ENCODE assay signal across 13 cellular contexts in genomic region chr5:40401281-40401680, GRCh38.
A peak's percentile ranks its signal among the peaks of the same experiment; 100 is the strongest.
DNase-seq lines count a peak whose midpoint lies in the region; ATAC-seq and TF ChIP-seq lines count a peak whose summit lies in the region.
"Had no signal": no experiment of that assay in that cellular context is flagged by ENCODE, and none has a peak within 500 bp of the region (broad histone marks: within the 10 kb centered on the region; RNA-seq: fewer than 3 reads in every experiment).

No MANE protein-coding gene starts in this region.

- H3K9me3 Mint-ChIP-seq in MCF 10A (ENCODE audit: unreplicated experiment) = no peaks in the 10 kb centered on the region
- peaks cover 5% of the 10 kb centered on the region for H3K9me3 Mint-ChIP-seq in activated T-helper 1 cell treated with anti-CD3 and anti-CD28 coated beads, Interleukin-12 subunit alpha, Interleukin-12 subunit beta, Interleukin-2, Interleukin-4 antibody, amounts not matched to agents 30 ng/mL and 10 ng/mL and 1 ng/mL, durations not matched to agents 14 hours and 24 hours and 36 hours
- H3K9me3 Mint-ChIP-seq in stimulated activated memory B cell treated with anti-CD40 and anti-IgM and Interleukin-4, amounts not matched to agents 10 μg/mL and 1 μg/mL and 100 μg/mL, for 72 hours = peaks cover 2% of the 10 kb centered on the region
- H3K9me3 Mint-ChIP-seq: brain had no signal

- peaks cover 8% of the 10 kb centered on the region for H3K36me3 Mint-ChIP-seq in MCF 10A (ENCODE audit: insufficient read depth, unreplicated experiment)
- peaks cover 2% of the 10 kb centered on the region for H3K36me3 Mint-ChIP-seq in activated T-helper 1 cell treated with anti-CD3 and anti-CD28 coated beads, Interleukin-12 subunit alpha, Interleukin-12 subunit beta, Interleukin-2, Interleukin-4 antibody, amounts not matched to agents 30 ng/mL and 10 ng/mL and 1 ng/mL, durations not matched to agents 14 hours and 24 hours and 36 hours (ENCODE audit: low read depth)
- H3K36me3 Mint-ChIP-seq in stimulated activated memory B cell treated with anti-CD40 and anti-IgM and Interleukin-4, amounts not matched to agents 10 μg/mL and 1 μg/mL and 100 μg/mL, for 72 hours = no peaks in the 10 kb centered on the region
- H3K36me3 Mint-ChIP-seq: brain had no signal

- CTCF ChIA-PET in MCF 10A (lab: Yijun Ruan, JAX) = interaction anchor here (1.0 kb wide), 2 partner anchors 10 to 245 kb away, joined by 3 to 6 read pairs; no protein-coding TSS in a partner anchor

- H3K9me3 ChIP-seq in breast epithelium (no peaks in the 10 kb centered on the region), uterus (no peaks in the 10 kb centered on the region)
- H3K9me3 ChIP-seq: heart left ventricle had no signal

- POLR2A ChIA-PET in MCF 10A (lab: Yijun Ruan, JAX) = interaction anchor here (0.7 to 1.7 kb wide), 4 partner anchors 10 to 197 kb away, joined by 3 to 6 read pairs (median 4); no protein-coding TSS in a partner anchor

- intact Hi-C loops in MCF 10A (cut with micrococcal nuclease) (no loop called here), breast epithelium (cut with DNase I; ENCODE audit: low total_unique reads) (loop anchor here (5.0 kb wide), 1 partner anchor 261 kb away; no protein-coding TSS in a partner anchor), uterus (cut with DNase I; ENCODE audit: low total_unique reads) (no loop called here)
- intact Hi-C loops in activated T-helper 1 cell treated with anti-CD3 and anti-CD28 coated beads, Interleukin-12 subunit alpha, Interleukin-12 subunit beta, Interleukin-2, Interleukin-4 antibody, amounts not matched to agents 30 ng/mL and 10 ng/mL and 1 ng/mL, durations not matched to agents 14 hours and 24 hours and 36 hours (cut with micrococcal nuclease) = loop anchor here (10.0 kb wide), 1 partner anchor 354 kb away; the partner anchor contains the start of gene TTC33

- no peaks in the 10 kb centered on the region for H3K27me3 Mint-ChIP-seq in MCF 10A (ENCODE audit: insufficient read depth, unreplicated experiment)
- H3K27me3 Mint-ChIP-seq in activated T-helper 1 cell treated with anti-CD3 and anti-CD28 coated beads, Interleukin-12 subunit alpha, Interleukin-12 subunit beta, Interleukin-2, Interleukin-4 antibody, amounts not matched to agents 30 ng/mL and 10 ng/mL and 1 ng/mL, durations not matched to agents 14 hours and 24 hours and 36 hours (ENCODE audit: insufficient read depth) = no peaks in the 10 kb centered on the region
- H3K27me3 Mint-ChIP-seq in stimulated activated memory B cell treated with anti-CD40 and anti-IgM and Interleukin-4, amounts not matched to agents 10 μg/mL and 1 μg/mL and 100 μg/mL, for 72 hours = no peaks in the 10 kb centered on the region
- H3K27me3 Mint-ChIP-seq: brain had no signal

- DNase-seq in MCF 10A (ENCODE audit: unreplicated experiment) (peak; percentile 21), breast epithelium (ENCODE audit: low spot score in 2 of 2) (no peak), OCI-M1 (lab: John Stamatoyannopoulos, UW) (no peak), uterus (no peak), NCI-H187 treated with DMSO at 0.1 percent for 48 hours (lab: John Stamatoyannopoulos, UW) (no peak)
- DNase-seq in activated T-helper 1 cell treated with anti-CD3 and anti-CD28 coated beads, Interleukin-12 subunit alpha, Interleukin-12 subunit beta, Interleukin-2, Interleukin-4 antibody, amounts not matched to agents 30 ng/mL and 10 ng/mL and 1 ng/mL, durations not matched to agents 14 hours and 24 hours and 36 hours (ENCODE audit: low spot score) = no peak
- DNase-seq: heart left ventricle; stimulated activated naive CD4-positive, alpha-beta T cell had no signal

- no peak overlapping the region for H3K4me3 ChIP-seq in breast epithelium
- no peak overlapping the region for H3K4me3 ChIP-seq in uterus
- H3K4me3 ChIP-seq: heart left ventricle had no signal

- H3K27me3 ChIP-seq in breast epithelium = no peaks in the 10 kb centered on the region
- no peaks in the 10 kb centered on the region for H3K27me3 ChIP-seq in uterus
- H3K27me3 ChIP-seq: heart left ventricle had no signal

- H3K4me1 Mint-ChIP-seq in MCF 10A (ENCODE audit: insufficient read depth, unreplicated experiment) = peaks cover 22% of the 10 kb centered on the region
- H3K4me1 Mint-ChIP-seq in activated T-helper 1 cell treated with anti-CD3 and anti-CD28 coated beads, Interleukin-12 subunit alpha, Interleukin-12 subunit beta, Interleukin-2, Interleukin-4 antibody, amounts not matched to agents 30 ng/mL and 10 ng/mL and 1 ng/mL, durations not matched to agents 14 hours and 24 hours and 36 hours (ENCODE audit: low read depth) = peaks cover 61% of the 10 kb centered on the region
- peaks cover 41% of the 10 kb centered on the region for H3K4me1 Mint-ChIP-seq in stimulated activated memory B cell treated with anti-CD40 and anti-IgM and Interleukin-4, amounts not matched to agents 10 μg/mL and 1 μg/mL and 100 μg/mL, for 72 hours

- BruUV-seq in MCF 10A (replicated peaks; lab: Mats Ljungman, UMichigan) = no TSS peak

- H3K27ac ChIP-seq in breast epithelium (no peak overlapping the region), uterus (no peak overlapping the region)
- H3K27ac ChIP-seq: C4-2B had no signal

- no peaks in the 10 kb centered on the region for H3K4me1 ChIP-seq in breast epithelium
- no peaks in the 10 kb centered on the region for H3K4me1 ChIP-seq in uterus

- ATAC-seq in HG02870 (IDR thresholded peaks at IDR 0.05; ENCODE audit: unreplicated experiment) = peak; percentile 62
- peak; percentile 46 for ATAC-seq in stimulated activated memory B cell treated with anti-CD40 and anti-IgM and Interleukin-4, amounts not matched to agents 10 μg/mL and 1 μg/mL and 100 μg/mL, for 72 hours

- H3K36me3 ChIP-seq in breast epithelium (no peaks in the 10 kb centered on the region), uterus (no peaks in the 10 kb centered on the region)
- H3K36me3 ChIP-seq: heart left ventricle had no signal

- peak overlapping the region; percentile 40 for H3K27ac Mint-ChIP-seq in MCF 10A (ENCODE audit: low read depth, unreplicated experiment)
- peak overlapping the region; percentile 49 for H3K27ac Mint-ChIP-seq in activated T-helper 1 cell treated with anti-CD3 and anti-CD28 coated beads, Interleukin-12 subunit alpha, Interleukin-12 subunit beta, Interleukin-2, Interleukin-4 antibody, amounts not matched to agents 30 ng/mL and 10 ng/mL and 1 ng/mL, durations not matched to agents 14 hours and 24 hours and 36 hours
- H3K27ac Mint-ChIP-seq in stimulated activated memory B cell treated with anti-CD40 and anti-IgM and Interleukin-4, amounts not matched to agents 10 μg/mL and 1 μg/mL and 100 μg/mL, for 72 hours = peak overlapping the region; percentile 1

- H3K4me3 Mint-ChIP-seq in MCF 10A (ENCODE audit: unreplicated experiment) = no peak overlapping the region
- H3K4me3 Mint-ChIP-seq in activated T-helper 1 cell treated with anti-CD3 and anti-CD28 coated beads, Interleukin-12 subunit alpha, Interleukin-12 subunit beta, Interleukin-2, Interleukin-4 antibody, amounts not matched to agents 30 ng/mL and 10 ng/mL and 1 ng/mL, durations not matched to agents 14 hours and 24 hours and 36 hours = no peak overlapping the region
- H3K4me3 Mint-ChIP-seq in stimulated activated memory B cell treated with anti-CD40 and anti-IgM and Interleukin-4, amounts not matched to agents 10 μg/mL and 1 μg/mL and 100 μg/mL, for 72 hours = no peak overlapping the region
- H3K4me3 Mint-ChIP-seq: brain; T-helper 1 cell treated with Interleukin-12 subunit alpha and Interleukin-12 subunit beta and Interleukin-4 antibody, amounts not matched to agents 30 μg/mL and 1 μg/mL, for 36 hours had no signal

- no peak for TF ChIP-seq CTCF in MCF 10A (IDR thresholded peaks at IDR 0.05; ENCODE audit: unreplicated experiment)
- no peak for TF ChIP-seq CTCF in breast epithelium (IDR thresholded peaks at IDR 0.05)
- TF ChIP-seq CTCF in uterus (IDR thresholded peaks at IDR 0.05) = no peak

- TF ChIP-seq POLR2A in breast epithelium (IDR thresholded peaks at IDR 0.05) (no peak), uterus (IDR thresholded peaks at IDR 0.05) (no peak)

Comparison
In these comparisons a context has a peak if more than half of its experiments do, and no peak if none do; other contexts are left out.
1. intact Hi-C loops: an anchor here in breast epithelium (5.0 kb wide) and activated T-helper 1 cell treated with anti-CD3 and anti-CD28 coated beads, Interleukin-12 subunit alpha, Interleukin-12 subunit beta, Interleukin-2, Interleukin-4 antibody, amounts not matched to agents 30 ng/mL and 10 ng/mL and 1 ng/mL, durations not matched to agents 14 hours and 24 hours and 36 hours (10.0 kb wide); none called in MCF 10A and uterus.